31 cellular contexts compared by ENCODE assay signal in genomic region chr2:76558157-76558556, GRCh38.
"Had no signal": no experiment of that assay in that cellular context is flagged by ENCODE, and none has a peak within 500 bp of the region (broad histone marks: within the 10 kb centered on the region; RNA-seq: fewer than 3 reads in every experiment).

No MANE protein-coding gene starts in this region.

- H3K27ac ChIP-seq: neutrophil, parathyroid adenoma, psoas muscle, skin epidermis, spleen, stomach, thoracic aorta, thyroid gland, tibial nerve, upper lobe of left lung, uterus had no signal

- H3K36me3 Mint-ChIP-seq: naive B cell; naive thymus-derived CD8-positive, alpha-beta T cell; natural killer cell treated with Interleukin-12 subunit alpha and Interleukin-12 subunit beta and Interleukin-15 and Interleukin-18, amount 100 ng/mL, for 72 hours; stimulated activated effector memory CD8-positive, alpha-beta T cell treated with anti-CD3 and anti-CD28 coated beads, Interleukin-12 subunit alpha, Interleukin-12 subunit beta, amount 100 ng/mL, for 72 hours; stimulated activated naive B cell treated with anti-CD40 and anti-IgM and Interleukin-4, amounts not matched to agents 10 μg/mL and 1 μg/mL and 100 μg/mL, for 72 hours had no signal

- H3K27ac Mint-ChIP-seq: naive B cell; naive thymus-derived CD8-positive, alpha-beta T cell; natural killer cell treated with Interleukin-12 subunit alpha and Interleukin-12 subunit beta and Interleukin-15 and Interleukin-18, amount 100 ng/mL, for 72 hours; nephron progenitor cell; progenitor cell of endocrine pancreas; stimulated activated effector memory CD8-positive, alpha-beta T cell treated with anti-CD3 and anti-CD28 coated beads, Interleukin-12 subunit alpha, Interleukin-12 subunit beta, amount 100 ng/mL, for 72 hours; stimulated activated naive B cell treated with anti-CD40 and anti-IgM and Interleukin-4, amounts not matched to agents 10 μg/mL and 1 μg/mL and 100 μg/mL, for 72 hours; stimulated activated naive CD8-positive, alpha-beta T cell treated with anti-CD3 and anti-CD28 coated beads, Interleukin-15, Interleukin-2, amounts not matched to agents 100 ng/mL and 50 ng/mL, for 24 hours had no signal

- H3K36me3 ChIP-seq: neutrophil, spleen, stomach, thoracic aorta, thyroid gland, tibial nerve, upper lobe of left lung, uterus had no signal

- H2AFZ ChIP-seq: parathyroid adenoma had no signal

- H3K4me1 ChIP-seq: parathyroid adenoma, psoas muscle, spleen, stomach, thyroid gland, tibial nerve, upper lobe of left lung, uterus had no signal

- H3K9ac ChIP-seq: parathyroid adenoma had no signal

- H3K9me3 ChIP-seq: neutrophil, psoas muscle, spleen, stomach, thoracic aorta, thyroid gland, tibial nerve, upper lobe of left lung, uterus had no signal

- H3K79me2 ChIP-seq: parathyroid adenoma had no signal

- H3K4me3 Mint-ChIP-seq: naive B cell; naive thymus-derived CD8-positive, alpha-beta T cell; natural killer cell treated with Interleukin-12 subunit alpha and Interleukin-12 subunit beta and Interleukin-15 and Interleukin-18, amount 100 ng/mL, for 72 hours; nephron progenitor cell; neural crest cell; stimulated activated effector memory CD8-positive, alpha-beta T cell treated with anti-CD3 and anti-CD28 coated beads, Interleukin-12 subunit alpha, Interleukin-12 subunit beta, amount 100 ng/mL, for 72 hours; stimulated activated naive B cell treated with anti-CD40 and anti-IgM and Interleukin-4, amounts not matched to agents 10 μg/mL and 1 μg/mL and 100 μg/mL, for 72 hours; stimulated activated naive CD8-positive, alpha-beta T cell treated with anti-CD3 and anti-CD28 coated beads, Interleukin-15, Interleukin-2, amounts not matched to agents 100 ng/mL and 50 ng/mL, for 24 hours had no signal

- H3K4me2 ChIP-seq: smooth muscle cell had no signal

- H3K4me3 ChIP-seq: psoas muscle, skin epidermis, smooth muscle cell, spleen, stomach, thoracic aorta, thyroid gland, tibial nerve, upper lobe of left lung, uterus had no signal

- H3K9me3 Mint-ChIP-seq: nephron progenitor cell; neural crest cell; stimulated activated naive B cell treated with anti-CD40 and anti-IgM and Interleukin-4, amounts not matched to agents 10 μg/mL and 1 μg/mL and 100 μg/mL, for 72 hours had no signal

- ATAC-seq: naive thymus-derived CD8-positive, alpha-beta T cell; natural killer cell treated with Interleukin-12 subunit alpha and Interleukin-12 subunit beta and Interleukin-15 and Interleukin-18, amount 100 ng/mL, for 72 hours; psoas muscle; right cardiac atrium; sciatic nerve; stimulated activated effector memory CD8-positive, alpha-beta T cell treated with anti-CD3 and anti-CD28 coated beads, Interleukin-12 subunit alpha, Interleukin-12 subunit beta, amount 100 ng/mL, for 72 hours; stimulated activated naive B cell treated with anti-CD40 and anti-IgM and Interleukin-4, amounts not matched to agents 10 μg/mL and 1 μg/mL and 100 μg/mL, for 72 hours had no signal

- H3K27me3 Mint-ChIP-seq: naive B cell; naive thymus-derived CD8-positive, alpha-beta T cell; natural killer cell treated with Interleukin-12 subunit alpha and Interleukin-12 subunit beta and Interleukin-15 and Interleukin-18, amount 100 ng/mL, for 72 hours; progenitor cell of endocrine pancreas; stimulated activated naive B cell treated with anti-CD40 and anti-IgM and Interleukin-4, amounts not matched to agents 10 μg/mL and 1 μg/mL and 100 μg/mL, for 72 hours; stimulated activated naive CD8-positive, alpha-beta T cell treated with anti-CD3 and anti-CD28 coated beads, Interleukin-15, Interleukin-2, amounts not matched to agents 100 ng/mL and 50 ng/mL, for 24 hours had no signal

- H3K4me1 Mint-ChIP-seq: naive B cell; naive thymus-derived CD8-positive, alpha-beta T cell; nephron progenitor cell; neural crest cell; stimulated activated effector memory CD8-positive, alpha-beta T cell treated with anti-CD3 and anti-CD28 coated beads, Interleukin-12 subunit alpha, Interleukin-12 subunit beta, amount 100 ng/mL, for 72 hours; stimulated activated naive B cell treated with anti-CD40 and anti-IgM and Interleukin-4, amounts not matched to agents 10 μg/mL and 1 μg/mL and 100 μg/mL, for 72 hours had no signal

- DNase-seq: naive B cell; naive thymus-derived CD8-positive, alpha-beta T cell; nephron progenitor cell; nucleus accumbens; posterior cingulate gyrus; psoas muscle; right cardiac atrium; spleen; stimulated activated CD4-positive, alpha-beta T cell treated with anti-CD3 and anti-CD28 coated beads, Interleukin-12 subunit alpha, Interleukin-12 subunit beta, amount 100 ng/mL, for 4 hours; stimulated activated CD4-positive, alpha-beta T cell treated with anti-CD3 and anti-CD28 coated beads, Interleukin-1b, Interleukin-23, amount 100 ng/mL, for 48 hours; stimulated activated CD4-positive, alpha-beta T cell treated with anti-CD3 and anti-CD28 coated beads, Interleukin-4, amount 100 ng/mL, for 1 hour; stimulated activated CD4-positive, alpha-beta T cell treated with anti-CD3 and anti-CD28 coated beads, Interleukin-4, amount 100 ng/mL, for 4 hours; stimulated activated naive B cell treated with anti-CD40 and anti-IgM and Interleukin-4, amounts not matched to agents 10 μg/mL and 1 μg/mL and 100 μg/mL, for 72 hours; stimulated activated naive CD4-positive, alpha-beta T cell treated with Interleukin-2 at 50 U/mL for 16 hours; stomach; thyroid gland; trophoblast cell; upper lobe of left lung; uterus had no signal

- H3K27me3 ChIP-seq: neutrophil, spleen, stomach, thyroid gland, tibial nerve, upper lobe of left lung, uterus had no signal
